Comparison of ENCODE assay signal across 8 cellular contexts in the genomic region with DNA sequence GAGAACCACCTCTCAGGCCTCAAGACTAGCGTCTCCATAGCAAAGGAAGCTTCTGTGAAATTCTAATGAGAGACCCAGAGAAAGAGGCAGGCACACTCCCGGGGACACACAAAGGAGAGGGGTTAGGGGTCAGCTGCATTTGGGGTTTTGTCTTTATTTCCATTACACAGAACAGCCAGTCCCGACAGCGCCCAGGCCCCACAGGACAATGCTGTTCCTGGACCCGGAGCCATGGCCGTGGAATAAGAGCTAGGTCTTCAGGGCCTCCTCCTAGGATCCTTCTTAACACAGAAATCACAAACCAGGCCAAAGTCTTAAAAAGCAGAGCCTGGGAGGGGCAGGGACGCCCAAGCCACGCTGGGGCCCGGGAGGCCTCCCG. TPM values are rescaled to one million over a fixed set of nuclear protein-coding genes. Genes with fewer than 3 reads are reported as not detected.
A peak's percentile ranks its signal among the peaks of the same experiment; 100 is the strongest.
DNase-seq lines count a peak whose midpoint lies in the region; ATAC-seq and TF ChIP-seq lines count a peak whose summit lies in the region.

No MANE protein-coding gene starts in this region.

- H3K4me3 ChIP-seq in CD8-positive, alpha-beta memory T cell (ENCODE audit: low read length), result peak overlapping the region; percentile 29
- H3K4me3 ChIP-seq in Peyer's patch (peak overlapping the region; percentile 6 to 47 (median 38)), fibroblast of mammary gland (ENCODE audit: control insufficient read depth, low read depth, low read length) (peak overlapping the region; percentile 19), trophoblast cell (ENCODE audit: low read depth, low read length) (no peak overlapping the region)

- H3K14ac ChIP-seq in trophoblast cell (ENCODE audit: low read length), result no peak overlapping the region

- no peaks in the 10 kb centered on the region for H3K9me3 Mint-ChIP-seq in CD8-positive, alpha-beta memory T cell

- H2BK12ac ChIP-seq in trophoblast cell (ENCODE audit: low read length), result no peak overlapping the region

- no peaks in the 10 kb centered on the region for H3K36me3 ChIP-seq in CD8-positive, alpha-beta memory T cell (ENCODE audit: insufficient read depth, low read length)
- H3K36me3 ChIP-seq in Peyer's patch, result no peaks in the 10 kb centered on the region
- H3K36me3 ChIP-seq in trophoblast cell (ENCODE audit: control insufficient read depth in 1 of 2, insufficient read depth in 2 of 2, low read length in 2 of 2), result no peaks in the 10 kb centered on the region

- H2AFZ ChIP-seq in trophoblast cell (ENCODE audit: insufficient read depth, low read length, poor library complexity), result no peak overlapping the region

- WGBS in trophoblast cell (ENCODE audit: extremely low coverage, insufficient coverage, insufficient read length), result no CpG with 5 or more reads among the region's 10 CpGs

- CTCF ChIA-PET in CD8-positive, alpha-beta memory T cell (lab: Charles Lee), result interaction anchor here (1.1 to 1.6 kb wide), 2 partner anchors 34 to 41 kb away, joined by 3 to 9 read pairs; no protein-coding TSS in a partner anchor

- no peak overlapping the region for H4K91ac ChIP-seq in trophoblast cell (ENCODE audit: low read depth, low read length)

- no peak overlapping the region for H3K18ac ChIP-seq in trophoblast cell (ENCODE audit: low read length)

- TF ChIP-seq CTCF in Peyer's patch (IDR thresholded peaks at IDR 0.05) (no peak), fibroblast of mammary gland (conservative IDR thresholded peaks at IDR 0.05; ENCODE audit: control insufficient read depth, insufficient read depth, low read depth, low read length) (no peak)

- no peak overlapping the region for H2BK120ac ChIP-seq in trophoblast cell (ENCODE audit: insufficient read depth, low read length, poor library complexity)

- H3K4me3 Mint-ChIP-seq in CD8-positive, alpha-beta memory T cell, result peak overlapping the region in 6 of 7 donors; percentile 38 to 79 (median 70)

- H3K4me1 Mint-ChIP-seq in CD8-positive, alpha-beta memory T cell, result peaks cover 5 to 12% (median 6%) of the 10 kb centered on the region in 3 donors

- no peak overlapping the region for H3K27ac ChIP-seq in CD8-positive, alpha-beta memory T cell (ENCODE audit: low read depth, low read length)
- H3K27ac ChIP-seq in Peyer's patch, result peak overlapping the region; percentile 31 to 58 (median 38)
- no peak overlapping the region for H3K27ac ChIP-seq in trophoblast cell (ENCODE audit: low read depth, low read length)

- no peak overlapping the region for H2BK5ac ChIP-seq in trophoblast cell (ENCODE audit: low read depth, low read length, poor library complexity)

- H3K4me1 ChIP-seq in CD8-positive, alpha-beta memory T cell (ENCODE audit: insufficient read depth, low read length), result peaks cover 5% of the 10 kb centered on the region
- H3K4me1 ChIP-seq in Peyer's patch (peaks cover 0 to 19% (median 6%) of the 10 kb centered on the region in 4 donors), trophoblast cell (ENCODE audit: control insufficient read depth in 1 of 2, insufficient read depth in 2 of 2, low read length in 2 of 2) (peaks cover 7 to 11% of the 10 kb centered on the region in 2 experiments)

- H3K27me3 ChIP-seq in CD8-positive, alpha-beta memory T cell (ENCODE audit: insufficient read depth, low read length, poor library complexity, severe bottlenecking), result no peaks in the 10 kb centered on the region
- H3K27me3 ChIP-seq in Peyer's patch (no peaks in the 10 kb centered on the region), trophoblast cell (ENCODE audit: insufficient read depth, low read length) (no peaks in the 10 kb centered on the region)

- POLR2A ChIA-PET in CD8-positive, alpha-beta memory T cell (lab: Charles Lee), result no interaction called here

- H3K27ac Mint-ChIP-seq in CD8-positive, alpha-beta memory T cell, result peak overlapping the region in 1 of 8 donors; percentile 12

- H2AK5ac ChIP-seq in trophoblast cell (ENCODE audit: low read length), result no peak overlapping the region

- no peak overlapping the region for H3K23ac ChIP-seq in trophoblast cell (ENCODE audit: low read length)

- no peak overlapping the region for H4K12ac ChIP-seq in trophoblast cell (ENCODE audit: low read depth, low read length)

- H3K4me2 ChIP-seq in trophoblast cell (ENCODE audit: low read length), result peak overlapping the region; percentile 54

- H3K27me3 Mint-ChIP-seq in CD8-positive, alpha-beta memory T cell, result peaks cover 15 to 27% of the 10 kb centered on the region in 2 donors

- no peak for TF ChIP-seq POLR2A in Peyer's patch (IDR thresholded peaks at IDR 0.05)

- H3K79me1 ChIP-seq in trophoblast cell (ENCODE audit: low read length), result no peaks in the 10 kb centered on the region

- no peaks in the 10 kb centered on the region for H3K79me2 ChIP-seq in trophoblast cell (ENCODE audit: control insufficient read depth, insufficient read depth, low read length, poor library complexity)

- H4K8ac ChIP-seq in trophoblast cell (ENCODE audit: low read depth, low read length), result no peak overlapping the region

- no peak overlapping the region for H3K9ac ChIP-seq in trophoblast cell (ENCODE audit: low read length)

- no peak for DNase-seq in CD8-positive, alpha-beta memory T cell
- DNase-seq in Peyer's patch, result no peak
- DNase-seq in fibroblast of mammary gland (ENCODE audit: low read depth), result no peak
- DNase-seq in trophoblast cell, result no peak
- DNase-seq in foreskin melanocyte, result no peak
- DNase-seq in GDM1 (lab: John Stamatoyannopoulos, UW), result no peak
- no peak for DNase-seq in activated CD4-positive, alpha-beta T cell treated with anti-CD3 and anti-CD28 coated beads, Interleukin-2, amount 50 U/mL, for 4 hours

- no peak overlapping the region for H3K4ac ChIP-seq in trophoblast cell (ENCODE audit: low read depth, low read length)

- H3K36me3 Mint-ChIP-seq in CD8-positive, alpha-beta memory T cell, result no peaks in the 10 kb centered on the region

- ATAC-seq in HG03432 (IDR thresholded peaks at IDR 0.05; ENCODE audit: unreplicated experiment), result no peak

- no peaks in the 10 kb centered on the region for H3K9me3 ChIP-seq in CD8-positive, alpha-beta memory T cell (ENCODE audit: low read length)
- H3K9me3 ChIP-seq in Peyer's patch, result no peaks in the 10 kb centered on the region
- H3K9me3 ChIP-seq in trophoblast cell (ENCODE audit: insufficient read depth, low read depth, low read length), result no peaks in the 10 kb centered on the region

RNA-seq across cellular contexts. Expression of a gene that starts 22.8 kb away (rescaled TPM):
- 1 to 10 TPM; 3.6 to 4.1 TPM for total RNA-seq in CD8-positive, alpha-beta memory T cell
- polyA plus RNA-seq in CD8-positive, alpha-beta memory T cell, result 0.28 TPM
- total RNA-seq in Peyer's patch, result 10 to 100 TPM in 3 of 4 donors, 1 to 10 TPM in 1; 5.4 to 33.5 (median 21.6) TPM
- 13.5 and 14.1 TPM in 2 replicates for polyA plus RNA-seq in trophoblast cell (2013)

Comparison
In these comparisons a context has a peak if more than half of its experiments do, and no peak if none do; other contexts are left out.
1. H3K27ac ChIP-seq: peak in Peyer's patch (4 of 4); none in CD8-positive, alpha-beta memory T cell (single experiment) and trophoblast cell (single experiment).